In genomic region chr20:39874049-39874893, GRCh38 we compare ENCODE assay signal across 8 cellular contexts.
DNase-seq lines count a peak whose midpoint lies in the region; ATAC-seq and TF ChIP-seq lines count a peak whose summit lies in the region.

No MANE protein-coding gene starts in this region.

- DNase-seq in DMS153 (lab: John Stamatoyannopoulos, UW) (peak; percentile 70), NCI-H748 treated with DMSO at 0.1 percent for 48 hours (lab: John Stamatoyannopoulos, UW) (peak; percentile 65), ascending aorta (ENCODE audit: low spot score in 2 of 2) (peak in 1 of 2 donors; percentile 76), iPS DF 4.7 (ENCODE audit: extremely low read depth, low spot score) (peak; percentile 85), DMS114 treated with DMSO at 0.1 percent for 48 hours (lab: John Stamatoyannopoulos, UW; ENCODE audit: unreplicated experiment) (no peak)
- DNase-seq in stimulated activated CD8-positive, alpha-beta memory T cell treated with anti-CD3 and anti-CD28 coated beads, Interleukin-4, amount 100 ng/mL, for 48 hours: peak; percentile 63

- no peaks in the 10 kb centered on the region for H3K36me3 ChIP-seq in ascending aorta

- no peaks in the 10 kb centered on the region for H3K27me3 ChIP-seq in ascending aorta

- no peak overlapping the region for H3K4me3 ChIP-seq in ascending aorta

- intact Hi-C loops in ascending aorta (cut with DNase I): no loop called here

- H3K9me3 ChIP-seq in ascending aorta: no peaks in the 10 kb centered on the region

- H3K4me1 ChIP-seq in ascending aorta: no peaks in the 10 kb centered on the region

- no peak overlapping the region for H3K27ac ChIP-seq in ascending aorta

- ATAC-seq in GM19328 (IDR thresholded peaks at IDR 0.05; ENCODE audit: unreplicated experiment): peak; percentile 67
- peak; percentile 83 for ATAC-seq in HG03439 (IDR thresholded peaks at IDR 0.05; ENCODE audit: unreplicated experiment)

- TF ChIP-seq CTCF in ascending aorta (IDR thresholded peaks at IDR 0.05): peak; percentile 45 to 60 (median 49)
